In the genomic region with DNA sequence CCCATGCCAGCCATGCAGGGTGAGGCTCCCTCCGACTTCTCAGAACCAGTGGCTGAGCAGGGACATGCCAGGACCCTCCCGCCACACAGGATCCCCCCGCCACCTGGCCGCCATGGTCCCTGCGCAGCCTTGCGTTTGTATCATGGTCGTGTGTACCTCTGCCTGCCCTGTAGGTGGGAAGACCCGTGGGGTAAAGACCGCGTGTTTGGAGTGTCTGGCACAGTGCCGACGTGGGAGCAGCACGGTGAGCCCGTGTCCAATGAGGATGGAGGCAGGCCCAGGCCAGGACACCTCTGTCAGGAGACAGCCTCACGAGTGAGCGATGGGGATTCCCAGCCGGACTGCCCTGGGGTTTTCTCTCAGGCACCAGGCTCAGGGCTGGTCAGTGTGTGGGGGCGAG, we compare ENCODE assay signal across 24 cellular contexts. TPM values are rescaled to one million over a fixed set of nuclear protein-coding genes. Genes with fewer than 3 reads are reported as not detected.
DNase-seq lines count a peak whose midpoint lies in the region; ATAC-seq and TF ChIP-seq lines count a peak whose summit lies in the region.
"Had no signal": no experiment of that assay in that cellular context is flagged by ENCODE, and none has a peak within 500 bp of the region (broad histone marks: within the 10 kb centered on the region; RNA-seq: fewer than 3 reads in every experiment).

No MANE protein-coding gene starts in this region.

- no peaks in the 10 kb centered on the region for H3K27me3 ChIP-seq in WERI-Rb-1 (ENCODE audit: insufficient read depth, low read depth, severe bottlenecking)
- H3K27me3 ChIP-seq in mammary epithelial cell (ENCODE audit: insufficient read depth, low read length) = no peaks in the 10 kb centered on the region
- H3K27me3 ChIP-seq: BE2C; BLaER1 treated with 17β-estradiol and CSF1 and Interleukin-3, amounts not matched to agents 10 nM and 100 nM had no signal

- H3K36me3 ChIP-seq in WERI-Rb-1 (no peaks in the 10 kb centered on the region), mammary epithelial cell (ENCODE audit: insufficient read depth, low read length) (no peaks in the 10 kb centered on the region)
- H3K36me3 ChIP-seq: BE2C had no signal

- H3K27ac ChIP-seq in WERI-Rb-1 (peak overlapping the region; percentile 47), mammary epithelial cell (ENCODE audit: insufficient read depth, low read depth, low read length) (no peak overlapping the region)
- H3K27ac ChIP-seq: A549; BLaER1 treated with 17β-estradiol and CSF1 and Interleukin-3, amounts not matched to agents 10 nM and 100 nM had no signal

- no peak for ATAC-seq in natural killer cell
- ATAC-seq: A549, GM12878, HCT116 had no signal

- no peak overlapping the region for H3K4me3 Mint-ChIP-seq in glutamatergic neuron (ENCODE audit: unreplicated experiment)
- no peak overlapping the region for H3K4me3 Mint-ChIP-seq in progenitor cell of endocrine pancreas (ENCODE audit: low read depth)
- H3K4me3 Mint-ChIP-seq in natural killer cell = no peak overlapping the region
- H3K4me3 Mint-ChIP-seq: CD14-positive monocyte; CD4-positive, alpha-beta T cell; CD8-positive, alpha-beta memory T cell; HFFc6 had no signal

- H3K27me3 Mint-ChIP-seq in glutamatergic neuron (ENCODE audit: unreplicated experiment) (peaks cover 10% of the 10 kb centered on the region), progenitor cell of endocrine pancreas (no peaks in the 10 kb centered on the region), natural killer cell (ENCODE audit: low read depth in 2 of 2) (no peaks in the 10 kb centered on the region)
- H3K27me3 Mint-ChIP-seq: CD4-positive, alpha-beta T cell; CD8-positive, alpha-beta memory T cell had no signal

- TF ChIP-seq CTCF in WERI-Rb-1 (IDR thresholded peaks at IDR 0.05; ENCODE audit: low read depth, low read length) = no peak
- no peak for TF ChIP-seq CTCF in glutamatergic neuron (IDR thresholded peaks at IDR 0.05; ENCODE audit: partially characterized antibody, unreplicated experiment)
- no peak for TF ChIP-seq CTCF in progenitor cell of endocrine pancreas (IDR thresholded peaks at IDR 0.05; ENCODE audit: unreplicated experiment)
- no peak for TF ChIP-seq CTCF in mammary epithelial cell (conservative IDR thresholded peaks at IDR 0.05 in 1 of 2, IDR thresholded peaks at IDR 0.05 in 1 of 2; ENCODE audit: extremely low read depth in 1 of 2, insufficient read depth in 1 of 2, low read depth in 1 of 2, low read length in 2 of 2)
- no peak for TF ChIP-seq CTCF in natural killer cell (IDR thresholded peaks at IDR 0.05)

- BruUV-seq in mammary epithelial cell (replicated peaks; lab: Mats Ljungman, UMichigan) = no TSS peak

- in situ Hi-C loops in mammary epithelial cell (cut with MboI; ENCODE audit: low sequenced_read_pairs in 2 of 2) = no loop called here

- DNase-seq in WERI-Rb-1 (no peak), glutamatergic neuron (no peak), progenitor cell of endocrine pancreas (ENCODE audit: low spot score, unreplicated experiment) (no peak), mammary epithelial cell (no peak), natural killer cell (no peak)
- DNase-seq in stimulated activated CD4-positive, alpha-beta T cell treated with anti-CD3 and anti-CD28 coated beads, Interleukin-4, amount 100 ng/mL, for 24 hours = no peak
- DNase-seq: 8988T; ACHN; AML-193; BE2C; CD4-positive, alpha-beta T cell; CD8-positive, alpha-beta memory T cell; DMS 273 treated with DMSO at 0.1 percent for 48 hours; DMS79; EL; GDM1; GOT3; H7; HFFc6 had no signal

- H3K36me3 Mint-ChIP-seq in glutamatergic neuron (ENCODE audit: unreplicated experiment) (peaks cover 8% of the 10 kb centered on the region), progenitor cell of endocrine pancreas (ENCODE audit: insufficient read depth) (peaks cover 24% of the 10 kb centered on the region), natural killer cell (no peaks in the 10 kb centered on the region)

- H3K9me3 Mint-ChIP-seq in glutamatergic neuron (ENCODE audit: unreplicated experiment) = peaks cover 14% of the 10 kb centered on the region
- peaks cover 3% of the 10 kb centered on the region for H3K9me3 Mint-ChIP-seq in progenitor cell of endocrine pancreas (ENCODE audit: low read depth)
- H3K9me3 Mint-ChIP-seq in natural killer cell = no peaks in the 10 kb centered on the region

- WGBS in mammary epithelial cell (ENCODE audit: low coverage, missing lambda C conversion rate) = no CpG with 5 or more reads among the region's 18 CpGs

- no peak overlapping the region for H3K9ac ChIP-seq in mammary epithelial cell (ENCODE audit: insufficient read depth, low read length)
- H3K9ac ChIP-seq: BLaER1 treated with 17β-estradiol and CSF1 and Interleukin-3, amounts not matched to agents 10 nM and 100 nM had no signal

- no peak overlapping the region for H2AFZ ChIP-seq in mammary epithelial cell (ENCODE audit: low read depth, low read length)

- no peak overlapping the region for H3K4me3 ChIP-seq in WERI-Rb-1 (ENCODE audit: low read depth, low read length)
- H3K4me3 ChIP-seq in mammary epithelial cell (replicated peaks in 1 of 3; ENCODE audit: insufficient read depth in 1 of 3, low read depth in 2 of 3, low read length in 3 of 3) = no peak overlapping the region
- H3K4me3 ChIP-seq: A549; BLaER1 treated with 17β-estradiol and CSF1 and Interleukin-3, amounts not matched to agents 10 nM and 100 nM; GM12878 had no signal

- no peaks in the 10 kb centered on the region for H3K4me1 ChIP-seq in mammary epithelial cell (ENCODE audit: insufficient read depth, low read length)
- H3K4me1 ChIP-seq: A549, BE2C had no signal

- H3K4me2 ChIP-seq in mammary epithelial cell (ENCODE audit: insufficient read depth, low read depth, low read length) = no peak overlapping the region
- H3K4me2 ChIP-seq: A549; BLaER1 treated with 17β-estradiol and CSF1 and Interleukin-3, amounts not matched to agents 10 nM and 100 nM had no signal

- dilution Hi-C loops in mammary epithelial cell (cut with HindIII; ENCODE audit: low sequenced_read_pairs) = no loop called here

- peak overlapping the region; percentile 40 for H3K27ac Mint-ChIP-seq in glutamatergic neuron (ENCODE audit: unreplicated experiment)
- peak overlapping the region; percentile 49 for H3K27ac Mint-ChIP-seq in progenitor cell of endocrine pancreas
- no peak overlapping the region for H3K27ac Mint-ChIP-seq in natural killer cell
- H3K27ac Mint-ChIP-seq: CD4-positive, alpha-beta T cell; HFFc6 had no signal

- no peaks in the 10 kb centered on the region for H3K79me2 ChIP-seq in mammary epithelial cell (ENCODE audit: insufficient read depth, low read length)

- H3K4me1 Mint-ChIP-seq in glutamatergic neuron (ENCODE audit: low read depth, unreplicated experiment) (peaks cover 11% of the 10 kb centered on the region), progenitor cell of endocrine pancreas (ENCODE audit: low read depth) (peaks cover 22% of the 10 kb centered on the region), natural killer cell (no peaks in the 10 kb centered on the region)
- H3K4me1 Mint-ChIP-seq: CD14-positive monocyte; CD8-positive, alpha-beta memory T cell had no signal

- intact Hi-C loops in mammary epithelial cell (cut with micrococcal nuclease) = no loop called here
- intact Hi-C loops in natural killer cell (cut with micrococcal nuclease) = no loop called here

- H3K9me3 ChIP-seq in WERI-Rb-1 (ENCODE audit: severe bottlenecking) (no peaks in the 10 kb centered on the region), mammary epithelial cell (replicated peaks; ENCODE audit: insufficient read depth, low read length) (peaks cover 10% of the 10 kb centered on the region)
- H3K9me3 ChIP-seq: A549; BE2C; BLaER1 treated with 17β-estradiol and CSF1 and Interleukin-3, amounts not matched to agents 10 nM and 100 nM had no signal

- CTCF ChIA-PET in mammary epithelial cell (lab: Charles Lee; ENCODE audit: low non-redundant PET) = no interaction called here

- no peaks in the 10 kb centered on the region for H4K20me1 ChIP-seq in mammary epithelial cell (ENCODE audit: insufficient read depth, low read length)

RNA-seq across cellular contexts. Expression of a gene that starts 31.9 kb away (rescaled TPM):
- total RNA-seq in glutamatergic neuron (ENCODE audit: unreplicated experiment) = 6.2 TPM
- 28.3 and 43.9 TPM in 2 replicates for total RNA-seq in progenitor cell of endocrine pancreas
- total RNA-seq in mammary epithelial cell = not detected
- not detected for polyA plus RNA-seq in mammary epithelial cell
- polyA minus RNA-seq in mammary epithelial cell = not detected
- not detected for total RNA-seq in natural killer cell
- total RNA-seq: CD4-positive, alpha-beta T cell; CD8-positive, alpha-beta memory T cell; GM12878; HFFc6 had no signal
- polyA plus RNA-seq: A549; CD14-positive monocyte; CD8-positive, alpha-beta memory T cell had no signal

Comparison
In these comparisons a context has a peak if more than half of its experiments do, and no peak if none do; other contexts are left out.
1. H3K27ac Mint-ChIP-seq: peak in glutamatergic neuron (single experiment) and progenitor cell of endocrine pancreas (single experiment); none in natural killer cell (0 of 2).